ENCODE assay signal across 8 cellular contexts in the genomic region with DNA sequence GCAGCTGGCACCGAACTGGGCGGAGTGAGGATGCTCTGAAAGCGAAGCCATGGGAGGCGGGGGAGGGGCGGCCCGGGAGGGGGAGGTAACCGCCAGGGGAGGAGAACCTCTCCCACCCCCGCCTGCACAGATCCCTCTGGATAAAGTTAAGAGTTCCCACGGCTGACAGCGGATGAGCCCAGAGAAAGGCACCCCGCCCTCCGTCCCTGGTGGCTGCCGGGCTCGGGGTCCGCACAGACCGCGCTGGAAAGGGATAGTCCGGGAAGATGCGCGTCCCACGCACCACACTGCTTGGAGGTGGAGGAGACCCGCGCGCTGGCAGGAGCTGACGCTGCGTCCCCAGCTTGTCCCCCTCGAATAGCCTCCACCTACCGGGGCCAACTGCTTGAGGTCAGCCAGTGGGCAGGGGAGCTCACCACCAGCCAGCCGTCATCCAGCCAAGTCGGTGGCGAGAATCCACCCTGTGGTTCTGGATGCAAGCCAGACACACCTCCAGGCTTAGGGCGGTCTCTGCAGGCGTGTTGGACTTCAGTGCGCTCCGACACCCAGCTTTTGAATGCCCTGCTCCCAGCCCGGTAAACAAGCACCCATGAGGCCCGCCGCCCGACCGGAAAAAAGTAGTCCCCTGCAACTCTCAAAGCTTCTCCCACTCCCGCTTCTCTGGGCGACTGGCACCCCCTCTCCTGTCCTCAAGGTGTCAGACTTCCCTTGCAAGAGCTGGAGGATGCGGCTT. TPM values are rescaled to one million over a fixed set of nuclear protein-coding genes. Genes with fewer than 3 reads are reported as not detected.
DNase-seq lines count a peak whose midpoint lies in the region; ATAC-seq and TF ChIP-seq lines count a peak whose summit lies in the region.

Gene TRPC4, minus strand, starts transcription at position 17 of the 733 bp plus-strand sequence. CDS start 86,439 bp downstream, outside the sequence.

- H3K27me3 Mint-ChIP-seq in brain = peaks cover 27% of the 10 kb centered on the region
- peaks cover 27% of the 10 kb centered on the region for H3K27me3 Mint-ChIP-seq in activated T-helper 2 cell treated with anti-CD3 and anti-CD28 coated beads, Interferon-gamma antibody, Interleukin-2, Interleukin-4, amounts not matched to agents 10 μg/mL and 5 μg/mL and 100 μg/mL, durations not matched to agents 14 hours and 24 hours and 36 hours (ENCODE audit: low read depth)

- no peaks in the 10 kb centered on the region for H3K36me3 Mint-ChIP-seq in brain
- H3K36me3 Mint-ChIP-seq in activated T-helper 2 cell treated with anti-CD3 and anti-CD28 coated beads, Interferon-gamma antibody, Interleukin-2, Interleukin-4, amounts not matched to agents 10 μg/mL and 5 μg/mL and 100 μg/mL, durations not matched to agents 14 hours and 24 hours and 36 hours (ENCODE audit: low read depth) = no peaks in the 10 kb centered on the region

- H3K4me3 Mint-ChIP-seq in brain = peak within 1 kb of the TSS; percentile 90 to 98 (median 91)
- H3K4me3 Mint-ChIP-seq in activated T-helper 2 cell treated with anti-CD3 and anti-CD28 coated beads, Interferon-gamma antibody, Interleukin-2, Interleukin-4, amounts not matched to agents 10 μg/mL and 5 μg/mL and 100 μg/mL, durations not matched to agents 14 hours and 24 hours and 36 hours (ENCODE audit: low read depth) = no peak within 1 kb of the TSS

- intact Hi-C loops in activated T-helper 2 cell treated with anti-CD3 and anti-CD28 coated beads, Interferon-gamma antibody, Interleukin-2, Interleukin-4, amounts not matched to agents 10 μg/mL and 5 μg/mL and 100 μg/mL, durations not matched to agents 14 hours and 24 hours and 36 hours (cut with micrococcal nuclease) = no loop called here

- TF ChIP-seq CTCF in GM06990 (IDR thresholded peaks at IDR 0.05; ENCODE audit: insufficient read depth, low read length, poor library complexity, severe bottlenecking) (peak; percentile 17), brain (conservative IDR thresholded peaks at IDR 0.05) (peak; percentile 68 to 81)

- H3K36me3 ChIP-seq in GM06990 (ENCODE audit: control insufficient read depth, insufficient read depth, low read length) (no peaks in the 10 kb centered on the region), iPS-20b (ENCODE audit: insufficient read depth, low read depth, low read length) (no peaks in the 10 kb centered on the region)

- H3K4me1 Mint-ChIP-seq in brain = peaks cover 50% of the 10 kb centered on the region
- peaks cover 4% of the 10 kb centered on the region for H3K4me1 Mint-ChIP-seq in activated T-helper 2 cell treated with anti-CD3 and anti-CD28 coated beads, Interferon-gamma antibody, Interleukin-2, Interleukin-4, amounts not matched to agents 10 μg/mL and 5 μg/mL and 100 μg/mL, durations not matched to agents 14 hours and 24 hours and 36 hours (ENCODE audit: low read depth)

- H3K9me3 ChIP-seq in iPS-20b (ENCODE audit: insufficient read depth, low read depth, low read length) = no peaks in the 10 kb centered on the region

- H3K27me3 ChIP-seq in GM06990 (replicated peaks; ENCODE audit: control insufficient read depth, insufficient read depth, low read length) (no peaks in the 10 kb centered on the region), iPS-20b (ENCODE audit: insufficient read depth, low read length) (no peaks in the 10 kb centered on the region)

- H3K4me1 ChIP-seq in iPS-20b (ENCODE audit: insufficient read depth, low read length) = peaks cover 14% of the 10 kb centered on the region

- H3K9ac ChIP-seq in iPS-20b (ENCODE audit: low read depth, low read length) = peak within 1 kb of the TSS; percentile 78

- H3K27ac Mint-ChIP-seq in brain = peak within 1 kb of the TSS; percentile 18 to 94 (median 78)
- no peak within 1 kb of the TSS for H3K27ac Mint-ChIP-seq in activated T-helper 2 cell treated with anti-CD3 and anti-CD28 coated beads, Interferon-gamma antibody, Interleukin-2, Interleukin-4, amounts not matched to agents 10 μg/mL and 5 μg/mL and 100 μg/mL, durations not matched to agents 14 hours and 24 hours and 36 hours

- ATAC-seq in HG02870 (IDR thresholded peaks at IDR 0.05; ENCODE audit: unreplicated experiment) = no peak

- H3K9me3 Mint-ChIP-seq in brain = no peaks in the 10 kb centered on the region
- H3K9me3 Mint-ChIP-seq in activated T-helper 2 cell treated with anti-CD3 and anti-CD28 coated beads, Interferon-gamma antibody, Interleukin-2, Interleukin-4, amounts not matched to agents 10 μg/mL and 5 μg/mL and 100 μg/mL, durations not matched to agents 14 hours and 24 hours and 36 hours = no peaks in the 10 kb centered on the region

- H3K4me3 ChIP-seq in GM06990 (replicated peaks; ENCODE audit: low read depth, low read length) = no peak within 1 kb of the TSS
- H3K4me3 ChIP-seq in iPS-20b (ENCODE audit: low read length) = peak within 1 kb of the TSS; percentile 74
- H3K4me3 ChIP-seq in skin epidermis = peak within 1 kb of the TSS in 6 of 7 experiments; percentile 10 to 27 (median 23)

- no peak for DNase-seq in GM06990 (ENCODE audit: extremely low read depth, insufficient read length)
- DNase-seq in NCI-H187 (lab: John Stamatoyannopoulos, UW) = peak; percentile 1 to 4
- DNase-seq in activated T-helper 2 cell treated with anti-CD3 and anti-CD28 coated beads, Interferon-gamma antibody, Interleukin-2, Interleukin-4, amounts not matched to agents 10 μg/mL and 5 μg/mL and 100 μg/mL, durations not matched to agents 14 hours and 24 hours and 36 hours (ENCODE audit: low spot score) = no peak
- DNase-seq in activated naive CD4-positive, alpha-beta T cell treated with Interleukin-2 at 50 U/mL for 16 hours = no peak

- H3K27ac ChIP-seq in iPS-20b (ENCODE audit: low read length) = peak within 1 kb of the TSS; percentile 10
- peak within 1 kb of the TSS in 1 of 21 experiments; percentile 46 for H3K27ac ChIP-seq in skin epidermis

RNA-seq across cellular contexts. Expression of gene TRPC4, which starts in this region (rescaled TPM):
- polyA plus RNA-seq in brain (ENCODE audit: insufficient read depth, low read depth, low replicate concordance) = 0.29 TPM
- total RNA-seq in activated T-helper 2 cell treated with anti-CD3 and anti-CD28 coated beads, Interferon-gamma antibody, Interleukin-2, Interleukin-4, amounts not matched to agents 10 μg/mL and 5 μg/mL and 100 μg/mL, durations not matched to agents 14 hours and 24 hours and 36 hours = not detected in 2 replicates

Comparison
In these comparisons a context has a peak if more than half of its experiments do, and no peak if none do; other contexts are left out.
1. DNase-seq: peak in NCI-H187 (2 of 2); none in GM06990 (single experiment), activated T-helper 2 cell treated with anti-CD3 and anti-CD28 coated beads, Interferon-gamma antibody, Interleukin-2, Interleukin-4, amounts not matched to agents 10 μg/mL and 5 μg/mL and 100 μg/mL, durations not matched to agents 14 hours and 24 hours and 36 hours (single experiment) and activated naive CD4-positive, alpha-beta T cell treated with Interleukin-2 at 50 U/mL for 16 hours (single experiment).